11 cellular contexts compared by ENCODE assay signal in the genomic region with DNA sequence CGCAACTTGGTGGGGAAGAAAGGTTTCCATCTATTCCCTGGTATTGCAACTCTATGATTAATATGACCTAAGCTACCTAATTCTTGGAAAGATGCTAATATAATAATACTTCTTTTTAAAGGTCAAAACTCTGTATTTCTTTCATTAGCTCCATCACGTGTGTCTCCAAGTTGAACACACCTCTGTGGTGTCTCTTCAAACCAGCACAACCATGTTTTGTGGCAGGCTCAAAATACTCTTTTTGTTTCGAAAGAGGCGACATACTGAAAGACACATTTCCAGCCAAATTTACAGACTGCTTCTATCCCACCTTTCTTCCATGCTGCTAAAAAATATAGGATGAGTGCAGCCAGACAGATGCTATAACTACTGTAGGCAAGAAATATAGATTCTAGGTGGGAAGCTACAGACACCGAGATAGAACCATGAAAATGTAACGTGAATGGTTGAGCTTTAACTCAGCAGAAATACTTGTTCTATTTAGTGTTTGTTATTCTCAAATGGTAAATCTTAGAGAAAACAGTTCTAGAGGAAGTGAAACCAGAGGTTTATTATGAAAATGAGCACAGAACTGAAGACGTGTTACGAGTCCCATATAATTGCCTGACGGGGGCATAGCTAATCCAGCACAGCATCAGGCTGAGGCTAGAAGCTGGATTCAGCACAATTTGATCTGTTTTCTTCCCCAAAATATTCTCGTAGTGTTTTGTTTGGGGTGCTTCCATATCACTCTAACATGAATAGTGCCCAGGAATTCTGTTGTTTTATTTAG.
DNase-seq lines count a peak whose midpoint lies in the region; ATAC-seq lines count a peak whose summit lies in the region.
"Had no signal": no experiment of that assay in that cellular context is flagged by ENCODE, and none has a peak within 500 bp of the region (broad histone marks: within the 10 kb centered on the region; RNA-seq: fewer than 3 reads in every experiment).

No MANE protein-coding gene starts in this region.

- H3K9me3 Mint-ChIP-seq in stimulated activated naive B cell treated with anti-CD40 and anti-IgM and Interleukin-4, amounts not matched to agents 10 μg/mL and 1 μg/mL and 100 μg/mL, for 72 hours, result peaks cover 3% of the 10 kb centered on the region in 2 donors
- H3K9me3 Mint-ChIP-seq: endodermal cell had no signal

- ATAC-seq in GM19351 (IDR thresholded peaks at IDR 0.05; ENCODE audit: unreplicated experiment), result peak; percentile 92
- ATAC-seq in HG02642 (IDR thresholded peaks at IDR 0.05; ENCODE audit: poor library complexity, unreplicated experiment), result peak; percentile 92
- ATAC-seq in HG03457 (IDR thresholded peaks at IDR 0.05; ENCODE audit: unreplicated experiment), result peak; percentile 81
- ATAC-seq in stimulated activated naive B cell treated with anti-CD40 and anti-IgM and Interleukin-4, amounts not matched to agents 10 μg/mL and 1 μg/mL and 100 μg/mL, for 72 hours (replicated peaks), result peak; percentile 84 to 90

- no peak overlapping the region for H3K4me3 Mint-ChIP-seq in stimulated activated naive B cell treated with anti-CD40 and anti-IgM and Interleukin-4, amounts not matched to agents 10 μg/mL and 1 μg/mL and 100 μg/mL, for 72 hours
- H3K4me3 Mint-ChIP-seq: endodermal cell had no signal

- H3K4me1 Mint-ChIP-seq in stimulated activated naive B cell treated with anti-CD40 and anti-IgM and Interleukin-4, amounts not matched to agents 10 μg/mL and 1 μg/mL and 100 μg/mL, for 72 hours, result peaks cover 10 to 15% of the 10 kb centered on the region in 2 donors

- no peaks in the 10 kb centered on the region for H3K27me3 Mint-ChIP-seq in stimulated activated naive B cell treated with anti-CD40 and anti-IgM and Interleukin-4, amounts not matched to agents 10 μg/mL and 1 μg/mL and 100 μg/mL, for 72 hours

- no peaks in the 10 kb centered on the region for H3K36me3 Mint-ChIP-seq in stimulated activated naive B cell treated with anti-CD40 and anti-IgM and Interleukin-4, amounts not matched to agents 10 μg/mL and 1 μg/mL and 100 μg/mL, for 72 hours

- DNase-seq in stimulated activated naive B cell treated with anti-CD40 and anti-IgM and Interleukin-4, amounts not matched to agents 10 μg/mL and 1 μg/mL and 100 μg/mL, for 72 hours, result no peak
- DNase-seq in activated gamma-delta T cell (lab: John Stamatoyannopoulos, UW), result no peak
- no peak for DNase-seq in cerebellar nuclear complex (lab: John Stamatoyannopoulos, UW)
- DNase-seq in COR-L47 (lab: John Stamatoyannopoulos, UW), result no peak
- DNase-seq: DND-41, endodermal cell, NCI-H748 treated with DMSO at 0.1 percent for 48 hours, T-helper 1 cell had no signal

- no peak overlapping the region for H3K27ac Mint-ChIP-seq in stimulated activated naive B cell treated with anti-CD40 and anti-IgM and Interleukin-4, amounts not matched to agents 10 μg/mL and 1 μg/mL and 100 μg/mL, for 72 hours
- H3K27ac Mint-ChIP-seq: endodermal cell had no signal
